ENCODE assay signal across 11 cellular contexts in genomic region chr3:159458010-159458409, GRCh38.
DNase-seq lines count a peak whose midpoint lies in the region; ATAC-seq and TF ChIP-seq lines count a peak whose summit lies in the region.
"Had no signal": no experiment of that assay in that cellular context is flagged by ENCODE, and none has a peak within 500 bp of the region (broad histone marks: within the 10 kb centered on the region; RNA-seq: fewer than 3 reads in every experiment).

No MANE protein-coding gene starts in this region.

- no peak overlapping the region for H3K4me3 ChIP-seq in cardiac fibroblast (replicated peaks in 1 of 2; ENCODE audit: low read depth in 2 of 2, low read length in 2 of 2)
- H3K4me3 ChIP-seq in lung: no peak overlapping the region
- H3K4me3 ChIP-seq in ovary: no peak overlapping the region

- WGBS in lung, 2 donors: 60 to 62% methylated on average over 2 of the region's 2 CpGs
- WGBS in ovary, 3 donors: 26 to 40% (median 39%) methylated on average over 2 of the region's 2 CpGs

- no peaks in the 10 kb centered on the region for H3K36me3 ChIP-seq in lung (ENCODE audit: control insufficient read depth in 2 of 2, insufficient read depth in 2 of 2, low read length in 2 of 2)
- no peaks in the 10 kb centered on the region for H3K36me3 ChIP-seq in ovary

- ATAC-seq in lung (ENCODE audit: insufficient read depth, low FRiP score) (peak; percentile 54), HG02970 (IDR thresholded peaks at IDR 0.05; ENCODE audit: low FRiP score, unreplicated experiment) (no peak)
- ATAC-seq: T-cell had no signal

- TF ChIP-seq POLR2A in ovary (IDR thresholded peaks at IDR 0.05): no peak

- TF ChIP-seq EP300 in ovary (IDR thresholded peaks at IDR 0.05): no peak

- peak; percentile 33 for DNase-seq in COR-L47 (lab: John Stamatoyannopoulos, UW)
- DNase-seq in LoVo (ENCODE audit: low spot score): peak; percentile 35
- DNase-seq in cardiac fibroblast (ENCODE audit: low read depth in 2 of 2): peak; percentile 83 to 99
- DNase-seq in lung (ENCODE audit: low spot score): no peak
- DNase-seq in ovary: no peak
- DNase-seq in T-helper 2 cell: no peak
- DNase-seq in MV-4-11 (lab: John Stamatoyannopoulos, UW): no peak
- DNase-seq: activated T-cell treated with anti-CD3 and anti-CD28 coated beads for 4 hours, NCI-H187 treated with DMSO at 0.1 percent for 48 hours, T-cell had no signal

- H3K27ac ChIP-seq in lung (ENCODE audit: low read depth in 1 of 2, low read length in 1 of 2) (no peak overlapping the region), ovary (no peak overlapping the region)

- peaks cover 0 to 2% of the 10 kb centered on the region in 2 donors for H3K9me3 ChIP-seq in lung (ENCODE audit: control insufficient read depth in 2 of 2, insufficient read depth in 1 of 2, low read length in 1 of 2)
- no peaks in the 10 kb centered on the region for H3K9me3 ChIP-seq in ovary

- intact Hi-C loops in ovary (cut with DNase I): no loop called here

- H3K4me1 ChIP-seq in lung (ENCODE audit: control insufficient read depth in 2 of 2, insufficient read depth in 2 of 2, low read length in 2 of 2) (peaks cover 0 to 6% of the 10 kb centered on the region in 2 donors), ovary (ENCODE audit: insufficient read depth) (no peaks in the 10 kb centered on the region)

- H3K27me3 ChIP-seq in lung (ENCODE audit: control insufficient read depth, insufficient read depth): no peaks in the 10 kb centered on the region
- H3K27me3 ChIP-seq in ovary: no peaks in the 10 kb centered on the region

- no peak for TF ChIP-seq CTCF in cardiac fibroblast (IDR thresholded peaks at IDR 0.05; ENCODE audit: low read depth, low read length)
- TF ChIP-seq CTCF in lung (IDR thresholded peaks at IDR 0.05; ENCODE audit: control extremely low read depth, extremely low read depth): no peak
- TF ChIP-seq CTCF in ovary (IDR thresholded peaks at IDR 0.05): no peak

Comparison
In these comparisons a context has a peak if more than half of its experiments do, and no peak if none do; other contexts are left out.
1. DNase-seq: peak in COR-L47 (single experiment), LoVo (single experiment) and cardiac fibroblast (2 of 2); none in lung (single experiment), ovary (0 of 5), T-helper 2 cell (0 of 5) and MV-4-11 (single experiment).